In genomic region chr13:47671762-47672161, GRCh38 we compare ENCODE assay signal across 28 cellular contexts.
"Had no signal": no experiment of that assay in that cellular context is flagged by ENCODE, and none has a peak within 500 bp of the region (broad histone marks: within the 10 kb centered on the region; RNA-seq: fewer than 3 reads in every experiment).

No MANE protein-coding gene starts in this region.

- H3K36me3 Mint-ChIP-seq: activated naive CD4-positive, alpha-beta T cell treated with anti-CD3 and anti-CD28 coated beads, Interleukin-2, amount 50 U/mL, for 24 hours; natural killer cell; neural progenitor cell; WTC11 had no signal

- H3K4me3 ChIP-seq: esophagus muscularis mucosa, neural progenitor cell, suprapubic skin, tibial artery, upper lobe of right lung had no signal

- H3K9ac ChIP-seq: neural progenitor cell had no signal

- H3K9me3 Mint-ChIP-seq: activated CD4-positive, alpha-beta memory T cell treated with anti-CD3 and anti-CD28 coated beads, Interleukin-2, amount 10 ng/mL, durations not matched to agents 7 days and 5 days; activated CD4-positive, alpha-beta T cell treated with anti-CD3 and anti-CD28 coated beads, Interleukin-2, amount 10 ng/mL, durations not matched to agents 7 days and 5 days; activated naive CD4-positive, alpha-beta T cell treated with anti-CD3 and anti-CD28 coated beads, Interleukin-2, amount 50 U/mL, for 24 hours; activated naive CD8-positive, alpha-beta T cell treated with anti-CD3 and anti-CD28 coated beads, Interleukin-2, amount 50 U/mL, for 24 hours; activated T-helper 17 cell treated with anti-CD3 and anti-CD28 coated beads, Interleukin-2, amount 50 U/mL, for 72 hours; natural killer cell; neural progenitor cell had no signal

- H3K9me3 ChIP-seq: esophagus muscularis mucosa, suprapubic skin, tibial artery, upper lobe of right lung had no signal

- ATAC-seq: activated naive CD8-positive, alpha-beta T cell treated with anti-CD3 and anti-CD28 coated beads, Interleukin-2, amount 50 U/mL, for 24 hours; activated T-cell treated with anti-CD3 and anti-CD28 coated beads, Interleukin-2, amount 50 U/mL, for 4 hours; activated T-helper 17 cell treated with anti-CD3 and anti-CD28 coated beads, Interleukin-2, amount 50 U/mL, for 72 hours; natural killer cell; sciatic nerve; T-helper 17 cell; upper lobe of right lung; WTC11 had no signal

- H3K4me1 ChIP-seq: esophagus muscularis mucosa, upper lobe of right lung had no signal

- H3K27ac ChIP-seq: neural progenitor cell, upper lobe of right lung had no signal

- H3K36me3 ChIP-seq: esophagus muscularis mucosa, neural progenitor cell, suprapubic skin, tibial artery, upper lobe of right lung had no signal

- H3K27me3 Mint-ChIP-seq: activated CD4-positive, alpha-beta memory T cell treated with anti-CD3 and anti-CD28 coated beads, Interleukin-2, amount 10 ng/mL, durations not matched to agents 7 days and 5 days; activated naive CD4-positive, alpha-beta T cell treated with anti-CD3 and anti-CD28 coated beads, Interleukin-2, amount 50 U/mL, for 24 hours; activated naive CD8-positive, alpha-beta T cell treated with anti-CD3 and anti-CD28 coated beads, Interleukin-2, amount 50 U/mL, for 24 hours; activated T-helper 17 cell treated with anti-CD3 and anti-CD28 coated beads, Interleukin-2, amount 50 U/mL, for 72 hours had no signal

- H3K27ac Mint-ChIP-seq: activated CD4-positive, alpha-beta memory T cell treated with anti-CD3 and anti-CD28 coated beads, Interleukin-2, amount 10 ng/mL, durations not matched to agents 7 days and 5 days; activated CD4-positive, alpha-beta T cell treated with anti-CD3 and anti-CD28 coated beads, Interleukin-2, amount 10 ng/mL, durations not matched to agents 7 days and 5 days; activated naive CD4-positive, alpha-beta T cell treated with anti-CD3 and anti-CD28 coated beads, Interleukin-2, amount 50 U/mL, for 24 hours; activated naive CD8-positive, alpha-beta T cell treated with anti-CD3 and anti-CD28 coated beads, Interleukin-2, amount 50 U/mL, for 24 hours; activated T-helper 17 cell treated with anti-CD3 and anti-CD28 coated beads, Interleukin-2, amount 50 U/mL, for 72 hours; natural killer cell; neural progenitor cell; T-helper 17 cell; WTC11 had no signal

- H3K4me1 Mint-ChIP-seq: activated CD4-positive, alpha-beta memory T cell treated with anti-CD3 and anti-CD28 coated beads, Interleukin-2, amount 10 ng/mL, durations not matched to agents 7 days and 5 days; activated CD4-positive, alpha-beta T cell treated with anti-CD3 and anti-CD28 coated beads, Interleukin-2, amount 10 ng/mL, durations not matched to agents 7 days and 5 days; activated naive CD4-positive, alpha-beta T cell treated with anti-CD3 and anti-CD28 coated beads, Interleukin-2, amount 50 U/mL, for 24 hours; activated naive CD8-positive, alpha-beta T cell treated with anti-CD3 and anti-CD28 coated beads, Interleukin-2, amount 50 U/mL, for 24 hours; activated T-helper 17 cell treated with anti-CD3 and anti-CD28 coated beads, Interleukin-2, amount 50 U/mL, for 72 hours; natural killer cell; T-helper 17 cell had no signal

- H3K4me3 Mint-ChIP-seq: activated CD4-positive, alpha-beta memory T cell treated with anti-CD3 and anti-CD28 coated beads, Interleukin-2, amount 10 ng/mL, durations not matched to agents 7 days and 5 days; activated CD4-positive, alpha-beta T cell treated with anti-CD3 and anti-CD28 coated beads, Interleukin-2, amount 10 ng/mL, durations not matched to agents 7 days and 5 days; activated naive CD4-positive, alpha-beta T cell treated with anti-CD3 and anti-CD28 coated beads, Interleukin-2, amount 50 U/mL, for 24 hours; activated naive CD8-positive, alpha-beta T cell treated with anti-CD3 and anti-CD28 coated beads, Interleukin-2, amount 50 U/mL, for 24 hours; activated T-cell treated with anti-CD3 and anti-CD28 coated beads, Interleukin-2, amount 50 U/mL, for 4 hours; activated T-helper 17 cell treated with anti-CD3 and anti-CD28 coated beads, Interleukin-2, amount 50 U/mL, for 72 hours; natural killer cell; neural progenitor cell; T-helper 17 cell; WTC11 had no signal

- H3K27me3 ChIP-seq: esophagus muscularis mucosa, neural progenitor cell, suprapubic skin, tibial artery, upper lobe of right lung had no signal

- DNase-seq: activated CD4-positive, alpha-beta memory T cell treated with anti-CD3 and anti-CD28 coated beads, Interleukin-2, amount 10 ng/mL, durations not matched to agents 7 days and 5 days; activated CD4-positive, alpha-beta T cell treated with anti-CD3 and anti-CD28 coated beads for 1 hour; activated CD4-positive, alpha-beta T cell treated with anti-CD3 and anti-CD28 coated beads, Interleukin-2, amount 10 ng/mL, durations not matched to agents 7 days and 5 days; activated naive CD8-positive, alpha-beta T cell treated with anti-CD3 and anti-CD28 coated beads, Interleukin-2, amount 50 U/mL, for 24 hours; activated T-cell treated with anti-CD3 and anti-CD28 coated beads, Interleukin-2, amount 50 U/mL, for 4 hours; dermis blood vessel endothelial cell; effector CD4-positive, alpha-beta T cell; glutamatergic neuron; hippocampal formation; left cardiac atrium; midbrain; natural killer cell; occipital lobe; posterior cingulate gyrus; stimulated activated CD4-positive, alpha-beta T cell treated with anti-CD3 and anti-CD28 coated beads, Interleukin-15, amount 100 ng/mL, for 24 hours; stimulated activated CD4-positive, alpha-beta T cell treated with anti-CD3 and anti-CD28 coated beads, Interleukin-2, amount 100 ng/mL, for 24 hours; stimulated activated naive CD4-positive, alpha-beta T cell; T-helper 17 cell; T1000; tibial artery; upper lobe of right lung had no signal
